ENCODE assay signal across 1 cellular context in genomic region chr1:183892351-183892793, GRCh38.
A peak's percentile ranks its signal among the peaks of the same experiment; 100 is the strongest.
TF ChIP-seq lines count a peak whose summit lies in the region.

No MANE protein-coding gene starts in this region.

TF ChIP-seq in HepG2, 621 proteins besides CTCF, POLR2A, EP300 and RAD21 (continued from another document and continues in another):
- TF ChIP-seq AHDC1 (CRISPR knock-in tag; IDR thresholded peaks at IDR 0.05; ENCODE audit: borderline replicate concordance) (no peak; the same call in 1 of the 2 replicates), HNF4A (CRISPR knock-in tag; IDR thresholded peaks at IDR 0.05) (peak; percentile 41), ZNF274 (CRISPR knock-in tag; IDR thresholded peaks at IDR 0.05) (no peak), ZNF788 (CRISPR knock-in tag; IDR thresholded peaks at IDR 0.05; ENCODE audit: borderline replicate concordance) (no peak), ZNF572 (CRISPR knock-in tag; IDR thresholded peaks at IDR 0.05) (no peak), CHD2 (IDR thresholded peaks at IDR 0.05; ENCODE audit: low read depth, low read length) (no peak), HMGXB3 (CRISPR knock-in tag; IDR thresholded peaks at IDR 0.05; ENCODE audit: borderline replicate concordance) (no peak; the same call in 1 of the 2 replicates), ZNF3 (CRISPR knock-in tag; IDR thresholded peaks at IDR 0.05) (no peak), ZNF629 (CRISPR knock-in tag; conservative IDR thresholded peaks at IDR 0.05) (no peak), FLYWCH1 (CRISPR knock-in tag; IDR thresholded peaks at IDR 0.05) (no peak), ZFP1 (CRISPR knock-in tag; IDR thresholded peaks at IDR 0.05) (no peak), THAP7 (CRISPR knock-in tag; IDR thresholded peaks at IDR 0.05) (no peak), SYNCRIP (IDR thresholded peaks at IDR 0.05; ENCODE audit: insufficient read depth, low read depth, low read length) (no peak), SMAD3 (CRISPR knock-in tag; IDR thresholded peaks at IDR 0.05) (no peak), PAF1 (CRISPR knock-in tag; IDR thresholded peaks at IDR 0.05) (no peak), MAFF (IDR thresholded peaks at IDR 0.05; ENCODE audit: low read depth, low read length) (peak; percentile 97), TEF (CRISPR knock-in tag; IDR thresholded peaks at IDR 0.05) (peak; percentile 91), SMAD1 (CRISPR knock-in tag; IDR thresholded peaks at IDR 0.05; ENCODE audit: borderline replicate concordance, low read depth) (no peak), NR3C1 (CRISPR knock-in tag; IDR thresholded peaks at IDR 0.05) (no peak), ZNF775 (CRISPR knock-in tag; IDR thresholded peaks at IDR 0.05; ENCODE audit: borderline replicate concordance) (no peak), BRCA1 (CRISPR knock-in tag; IDR thresholded peaks at IDR 0.05) (no peak), MAFK (conservative IDR thresholded peaks at IDR 0.05 in 1 of 2, IDR thresholded peaks at IDR 0.05 in 1 of 2; ENCODE audit: low read length in 2 of 2) (peak; percentile 95 to 96), ATRX (CRISPR knock-in tag; IDR thresholded peaks at IDR 0.05; ENCODE audit: borderline replicate concordance) (no peak), ZFP36L1 (CRISPR knock-in tag; IDR thresholded peaks at IDR 0.05) (no peak), ZNF883 (CRISPR knock-in tag; IDR thresholded peaks at IDR 0.05; ENCODE audit: not compliant biosample characterization) (no peak), ZNF720 (CRISPR knock-in tag; IDR thresholded peaks at IDR 0.05) (no peak), BORCS8-MEF2B (CRISPR knock-in tag; IDR thresholded peaks at IDR 0.05) (no peak), TP53 (CRISPR knock-in tag; conservative IDR thresholded peaks at IDR 0.05) (no peak), MAZ (IDR thresholded peaks at IDR 0.05; ENCODE audit: borderline replicate concordance, low read depth, low read length) (no peak), MAZ (CRISPR knock-in tag; IDR thresholded peaks at IDR 0.05; ENCODE audit: low read depth) (no peak), TBX3 (IDR thresholded peaks at IDR 0.05; ENCODE audit: borderline replicate concordance) (peak; percentile 85; the same call in 1 of the 2 replicates), ZC3H13 (CRISPR knock-in tag; IDR thresholded peaks at IDR 0.05) (no peak), SNRNP70 (IDR thresholded peaks at IDR 0.05; ENCODE audit: low read depth, low read length) (no peak), SIX4 (CRISPR knock-in tag; IDR thresholded peaks at IDR 0.05) (peak; percentile 41; the same call in 1 of the 2 replicates), ZFP82 (CRISPR knock-in tag; IDR thresholded peaks at IDR 0.05; ENCODE audit: borderline replicate concordance) (no peak), HOXA7 (CRISPR knock-in tag; IDR thresholded peaks at IDR 0.05) (no peak), MTA3 (CRISPR knock-in tag; IDR thresholded peaks at IDR 0.05) (no peak), TCF12 (IDR thresholded peaks at IDR 0.05) (no peak), TCF12 (CRISPR knock-in tag; IDR thresholded peaks at IDR 0.05) (no peak), DMTF1 (CRISPR knock-in tag; IDR thresholded peaks at IDR 0.05) (no peak), SKI (IDR thresholded peaks at IDR 0.05; ENCODE audit: partially characterized antibody) (peak; percentile 62), TOE1 (CRISPR knock-in tag; IDR thresholded peaks at IDR 0.05) (no peak), HMG20A (CRISPR knock-in tag; IDR thresholded peaks at IDR 0.05; ENCODE audit: borderline replicate concordance) (peak; percentile 78), SKIL (CRISPR knock-in tag; IDR thresholded peaks at IDR 0.05; ENCODE audit: borderline replicate concordance) (0 out of 2 replicates have a peak, but pooled peaks have one; percentile 21), SP1 (IDR thresholded peaks at IDR 0.05) (no peak), SP1 (CRISPR knock-in tag; IDR thresholded peaks at IDR 0.05) (no peak), ZBTB26 (CRISPR knock-in tag; IDR thresholded peaks at IDR 0.05; ENCODE audit: borderline replicate concordance) (peak; percentile 73; the same call in 1 of the 2 replicates), ZNF30 (CRISPR knock-in tag; IDR thresholded peaks at IDR 0.05) (no peak), POLR2AphosphoS5 (IDR thresholded peaks at IDR 0.05; ENCODE audit: low read depth, low read length) (no peak), ZNF790 (CRISPR knock-in tag; IDR thresholded peaks at IDR 0.05; ENCODE audit: borderline replicate concordance) (no peak), ZMAT5 (CRISPR knock-in tag; IDR thresholded peaks at IDR 0.05; ENCODE audit: borderline replicate concordance, low read depth) (no peak), NFIC (IDR thresholded peaks at IDR 0.05; ENCODE audit: low read length) (peak; percentile 72; the same call in 1 of the 2 replicates), ZFYVE20 (CRISPR knock-in tag; IDR thresholded peaks at IDR 0.05; ENCODE audit: borderline replicate concordance, low read depth) (no peak), IKZF1 (IDR thresholded peaks at IDR 0.05) (no peak), ZNF670 (CRISPR knock-in tag; IDR thresholded peaks at IDR 0.05; ENCODE audit: borderline replicate concordance) (no peak), ZNF709 (CRISPR knock-in tag; IDR thresholded peaks at IDR 0.05) (no peak), KLF11 (CRISPR knock-in tag; IDR thresholded peaks at IDR 0.05) (no peak)
